8 cellular contexts compared by ENCODE assay signal in genomic region chr5:71757590-71758543, GRCh38. TPM values are rescaled to one million over a fixed set of nuclear protein-coding genes. Genes with fewer than 3 reads are reported as not detected.
DNase-seq lines count a peak whose midpoint lies in the region; ATAC-seq and TF ChIP-seq lines count a peak whose summit lies in the region.
"Had no signal": no experiment of that assay in that cellular context is flagged by ENCODE, and none has a peak within 500 bp of the region (broad histone marks: within the 10 kb centered on the region; RNA-seq: fewer than 3 reads in every experiment).

No MANE protein-coding gene starts in this region.

- no peak overlapping the region for H3K9ac ChIP-seq in HCT116 (ENCODE audit: low read length)

- 13% methylated on average over 14 of the region's 14 CpGs for WGBS in right lobe of liver (ENCODE audit: insufficient coverage, low coverage, low lambda C conversion rate, missing lambda C conversion rate)

- H3K9me3 ChIP-seq in HCT116 (ENCODE audit: control insufficient read depth in 1 of 2, insufficient read depth in 1 of 2, low read depth in 1 of 2, low read length in 2 of 2) (no peaks in the 10 kb centered on the region), right lobe of liver (no peaks in the 10 kb centered on the region)

- no TSS peak for BruUV-seq in HCT116 (replicated peaks; lab: Mats Ljungman, UMichigan)

- POLR2A ChIA-PET in HCT116 (lab: Charles Lee): no interaction called here

- H3K27ac ChIP-seq in HCT116 (ENCODE audit: low read depth, low read length): no peak overlapping the region
- peak overlapping the region; percentile 92; the same call in 1 of the 2 replicates for H3K27ac ChIP-seq in VCaP
- H3K27ac ChIP-seq in coronary artery: no peak overlapping the region
- H3K27ac ChIP-seq in right lobe of liver: no peak overlapping the region

- DNase-seq in GM12864 (ENCODE audit: low read depth) (peak; percentile 30), HCT116 (ENCODE audit: low read depth, low spot score) (peak; percentile 61), NCI-H146 treated with DMSO at 0.1 percent for 48 hours (lab: John Stamatoyannopoulos, UW; ENCODE audit: unreplicated experiment) (peak; percentile 32), coronary artery (ENCODE audit: low spot score) (no peak), right lobe of liver (peak; percentile 73 to 82 (median 79))
- peak; percentile 14 for DNase-seq in stimulated activated CD8-positive, alpha-beta memory T cell treated with anti-CD3 and anti-CD28 coated beads, Interleukin-12 subunit alpha, Interleukin-12 subunit beta, amount 100 ng/mL, for 1 hour (ENCODE audit: low read depth)

- H3K4me1 ChIP-seq in HCT116 (ENCODE audit: control insufficient read depth in 1 of 2, insufficient read depth in 2 of 2, low read length in 2 of 2): peaks cover 0 to 7% of the 10 kb centered on the region in 2 experiments; a peak in 1 of 4 replicates
- H3K4me1 ChIP-seq in right lobe of liver: no peaks in the 10 kb centered on the region

- no peaks in the 10 kb centered on the region for H3K9me2 ChIP-seq in HCT116 (ENCODE audit: insufficient read depth)

- TF ChIP-seq CTCF in GM12864 (IDR thresholded peaks at IDR 0.05; ENCODE audit: low read depth, low read length, missing control alignments) (peak; percentile 74), HCT116 (IDR thresholded peaks at IDR 0.05 in 2 of 3, conservative IDR thresholded peaks at IDR 0.05 in 1 of 3; ENCODE audit: borderline replicate concordance in 1 of 3, insufficient read depth in 1 of 3, low read depth in 2 of 3, low read length in 2 of 3) (peak; percentile 77 to 88 (median 84); a peak in 5 of 6 replicates), VCaP (conservative IDR thresholded peaks at IDR 0.05) (peak; percentile 84), coronary artery (IDR thresholded peaks at IDR 0.05) (peak; percentile 26), right lobe of liver (IDR thresholded peaks at IDR 0.05) (peak; percentile 71 to 84 (median 77))

- RAD21 ChIA-PET in HCT116 (lab: Charles Lee; ENCODE audit: low non-redundant PET in 1 of 2, low total read pairs in 2 of 2, uncharacterized antibody in 2 of 2, unreplicated experiment in 2 of 2): interaction anchor here (0.8 to 1.3 kb wide), 3 partner anchors 282 to 288 kb away, joined by 4 to 7 read pairs (median 4); no protein-coding TSS in a partner anchor

- ATAC-seq in HCT116: peak; percentile 100
- peak; percentile 99 to 100 (median 100) for ATAC-seq in right lobe of liver

- TF ChIP-seq POLR2A in HCT116 (IDR thresholded peaks at IDR 0.05; ENCODE audit: borderline replicate concordance, extremely low read depth, insufficient read depth, insufficient read length) (no peak), right lobe of liver (IDR thresholded peaks at IDR 0.05) (no peak)

- H4K20me1 ChIP-seq in HCT116 (ENCODE audit: insufficient read depth): no peaks in the 10 kb centered on the region

- H3K27me3 ChIP-seq in HCT116 (ENCODE audit: insufficient read depth, low read length): no peaks in the 10 kb centered on the region
- H3K27me3 ChIP-seq in right lobe of liver: no peaks in the 10 kb centered on the region

- CTCF ChIA-PET in HCT116 (lab: Charles Lee): interaction anchor here (0.6 to 2.5 kb wide), 7 partner anchors 12 to 307 kb away, joined by 3 to 21 read pairs (median 3); partner anchors contain the start of gene MCCC2

- peak overlapping the region; percentile 89 for H2AFZ ChIP-seq in HCT116 (ENCODE audit: low read depth, low read length, poor library complexity, severe bottlenecking)

- H3K79me2 ChIP-seq in HCT116 (ENCODE audit: insufficient read depth, low read length): no peaks in the 10 kb centered on the region

- TF ChIP-seq RAD21 in HCT116 (IDR thresholded peaks at IDR 0.05; ENCODE audit: low read depth): peak; percentile 95

- H3K36me3 ChIP-seq in HCT116 (ENCODE audit: control insufficient read depth in 1 of 2, insufficient read depth in 2 of 2, low read length in 2 of 2) (no peaks in the 10 kb centered on the region), right lobe of liver (no peaks in the 10 kb centered on the region)

- H3K4me2 ChIP-seq in HCT116 (ENCODE audit: low read length): peak overlapping the region; percentile 47

- intact Hi-C loops in HCT116 (cut with micrococcal nuclease) (loop anchor here (1.0 to 10.0 kb wide), 4 partner anchors 143 to 301 kb away; partner anchors contain the start of gene BDP1), right lobe of liver (cut with DNase I) (no loop called here)

- H3K4me3 ChIP-seq in GM12864 (ENCODE audit: low read depth, low read length) (no peak overlapping the region), HCT116 (replicated peaks in 1 of 2; ENCODE audit: low read depth in 1 of 2, low read length in 2 of 2) (no peak overlapping the region), coronary artery (peak overlapping the region; percentile 58), right lobe of liver (peak overlapping the region in 1 of 3 donors; percentile 4)

TF ChIP-seq in HCT116, 20 proteins besides CTCF, POLR2A, EP300 and RAD21:
- TF ChIP-seq SP1 (IDR thresholded peaks at IDR 0.05; ENCODE audit: low read depth) (no peak), EGR1 (IDR thresholded peaks at IDR 0.05; ENCODE audit: low read depth) (no peak), ZFX (IDR thresholded peaks at IDR 0.05) (no peak), YY1 (IDR thresholded peaks at IDR 0.05; ENCODE audit: extremely low read depth, insufficient replicate concordance, low read depth, low read length) (no peak), JUND (IDR thresholded peaks at IDR 0.05) (no peak), SRF (IDR thresholded peaks at IDR 0.05; ENCODE audit: low read depth) (no peak), ELF1 (IDR thresholded peaks at IDR 0.05; ENCODE audit: borderline replicate concordance, low read depth) (no peak), SIN3A (IDR thresholded peaks at IDR 0.05; ENCODE audit: low read depth) (no peak), POLR2AphosphoS5 (IDR thresholded peaks at IDR 0.05; ENCODE audit: low read depth, low read length) (no peak), REST (IDR thresholded peaks at IDR 0.05; ENCODE audit: low read depth) (no peak), EZH2 (IDR thresholded peaks at IDR 0.05) (no peak), EZH2phosphoT487 (IDR thresholded peaks at IDR 0.05; ENCODE audit: borderline replicate concordance) (no peak), ZNF274 (IDR thresholded peaks at IDR 0.05; ENCODE audit: low read depth, low read length) (no peak), CBX3 (IDR thresholded peaks at IDR 0.05; ENCODE audit: low read depth) (no peak), TCF7L2 (IDR thresholded peaks at IDR 0.05; ENCODE audit: borderline replicate concordance, extremely low read depth, insufficient read depth, insufficient read length) (no peak), ATF3 (IDR thresholded peaks at IDR 0.05) (no peak), CEBPB (IDR thresholded peaks at IDR 0.05; ENCODE audit: low read depth) (no peak), FOSL1 (IDR thresholded peaks at IDR 0.05; ENCODE audit: low read depth) (no peak)
- TF ChIP-seq, protein P1, sequence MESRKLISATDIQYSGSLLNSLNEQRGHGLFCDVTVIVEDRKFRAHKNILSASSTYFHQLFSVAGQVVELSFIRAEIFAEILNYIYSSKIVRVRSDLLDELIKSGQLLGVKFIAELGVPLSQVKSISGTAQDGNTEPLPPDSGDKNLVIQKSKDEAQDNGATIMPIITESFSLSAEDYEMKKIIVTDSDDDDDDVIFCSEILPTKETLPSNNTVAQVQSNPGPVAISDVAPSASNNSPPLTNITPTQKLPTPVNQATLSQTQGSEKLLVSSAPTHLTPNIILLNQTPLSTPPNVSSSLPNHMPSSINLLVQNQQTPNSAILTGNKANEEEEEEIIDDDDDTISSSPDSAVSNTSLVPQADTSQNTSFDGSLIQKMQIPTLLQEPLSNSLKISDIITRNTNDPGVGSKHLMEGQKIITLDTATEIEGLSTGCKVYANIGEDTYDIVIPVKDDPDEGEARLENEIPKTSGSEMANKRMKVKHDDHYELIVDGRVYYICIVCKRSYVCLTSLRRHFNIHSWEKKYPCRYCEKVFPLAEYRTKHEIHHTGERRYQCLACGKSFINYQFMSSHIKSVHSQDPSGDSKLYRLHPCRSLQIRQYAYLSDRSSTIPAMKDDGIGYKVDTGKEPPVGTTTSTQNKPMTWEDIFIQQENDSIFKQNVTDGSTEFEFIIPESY (IDR thresholded peaks at IDR 0.05; ENCODE audit: extremely low read depth, insufficient replicate concordance, low read length): no peak
- TF ChIP-seq, protein P2, sequence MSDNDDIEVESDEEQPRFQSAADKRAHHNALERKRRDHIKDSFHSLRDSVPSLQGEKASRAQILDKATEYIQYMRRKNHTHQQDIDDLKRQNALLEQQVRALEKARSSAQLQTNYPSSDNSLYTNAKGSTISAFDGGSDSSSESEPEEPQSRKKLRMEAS (IDR thresholded peaks at IDR 0.05): no peak
TF ChIP-seq in HCT116: peak in this region for 0.

RNA-seq across cellular contexts. Expression of gene CARTPT, which starts 38.8 kb away (rescaled TPM):
- total RNA-seq in HCT116 (2021; ENCODE audit: unreplicated experiment): not detected
- not detected in 2 replicates for polyA plus RNA-seq in HCT116 (2012)
- not detected for total RNA-seq in right lobe of liver
- total RNA-seq: mononuclear cell had no signal

Comparison
In these comparisons a context has a peak if more than half of its experiments do, and no peak if none do; other contexts are left out.
1. CTCF ChIP-seq: peak in every context shown above with its lines; median percentile 84 in HCT116; 84 in VCaP; 77 in right lobe of liver; 74 in GM12864; 26 in coronary artery.